20 cellular contexts compared by ENCODE assay signal in genomic region chr19:34382471-34382870, GRCh38.
"Had no signal": no experiment of that assay in that cellular context is flagged by ENCODE, and none has a peak within 500 bp of the region (broad histone marks: within the 10 kb centered on the region; RNA-seq: fewer than 3 reads in every experiment).

No MANE protein-coding gene starts in this region.

- H3K4me1 ChIP-seq: lower lobe of right lung, pancreas, sigmoid colon, spleen, thyroid gland, vagina had no signal

- H3K9me3 ChIP-seq: gastrocnemius medialis, lower lobe of right lung, pancreas, sigmoid colon, spleen, stomach, thyroid gland, vagina had no signal

- H3K36me3 Mint-ChIP-seq: natural killer cell had no signal

- H3K4me3 Mint-ChIP-seq: natural killer cell had no signal

- DNase-seq: cortex of kidney; foreskin fibroblast; gastrocnemius medialis; left ventricle myocardium superior; lower lobe of right lung; natural killer cell; occipital lobe; pancreas; sigmoid colon; spleen; stimulated activated CD4-positive, alpha-beta T cell treated with anti-CD3 and anti-CD28 coated beads, Interleukin-4, amount 100 ng/mL, for 4 hours; stimulated activated naive CD4-positive, alpha-beta T cell; stomach; thyroid gland; trophoblast cell had no signal

- ATAC-seq: esophagus mucosa, left ventricle myocardium superior, lower lobe of right lung, natural killer cell, pancreas, right cardiac atrium had no signal

- H3K27me3 ChIP-seq: gastrocnemius medialis, pancreas, sigmoid colon, spleen, stomach, thyroid gland, vagina had no signal

- H3K9me3 Mint-ChIP-seq: natural killer cell had no signal

- H3K4me3 ChIP-seq: gastrocnemius medialis, lower lobe of right lung, pancreas, sigmoid colon, skin epidermis, spleen, stomach, thyroid gland, vagina had no signal

- H3K27ac ChIP-seq: epithelial cell of prostate, lower lobe of right lung, pancreas, sigmoid colon, skin epidermis, spleen, stomach, thyroid gland, vagina had no signal
